ENCODE assay signal across 8 cellular contexts in genomic region chr11:74397531-74398243, GRCh38. TPM values are rescaled to one million over a fixed set of nuclear protein-coding genes. Genes with fewer than 3 reads are reported as not detected.
DNase-seq lines count a peak whose midpoint lies in the region; ATAC-seq and TF ChIP-seq lines count a peak whose summit lies in the region.

No MANE protein-coding gene starts in this region.

- H3K9me3 ChIP-seq in WERI-Rb-1 (ENCODE audit: severe bottlenecking) (no peaks in the 10 kb centered on the region), stomach (no peaks in the 10 kb centered on the region)

- intact Hi-C loops in stomach (cut with DNase I; ENCODE audit: low total_unique reads): no loop called here

- H3K27ac ChIP-seq in WERI-Rb-1 (peak overlapping the region; percentile 97), mesendoderm (ENCODE audit: low read depth, low read length) (peak overlapping the region; percentile 19), stomach (peak overlapping the region; percentile 92 to 97 (median 94))

- peak overlapping the region; percentile 96 for H3K56ac ChIP-seq in mesendoderm (ENCODE audit: low read length)

- H3K4ac ChIP-seq in mesendoderm (ENCODE audit: low read depth, low read length): peak overlapping the region; percentile 40

- H3K27me3 ChIP-seq in WERI-Rb-1 (ENCODE audit: insufficient read depth, low read depth, severe bottlenecking) (no peaks in the 10 kb centered on the region), mesendoderm (ENCODE audit: insufficient read depth, low read length, poor library complexity) (no peaks in the 10 kb centered on the region), stomach (no peaks in the 10 kb centered on the region)

- H2AK5ac ChIP-seq in mesendoderm (ENCODE audit: low read length): no peak overlapping the region

- H2BK5ac ChIP-seq in mesendoderm (ENCODE audit: low read length): no peak overlapping the region

- DNase-seq in DMS79 treated with DMSO at 0.1 percent for 48 hours (lab: John Stamatoyannopoulos, UW) (peak; percentile 89), HFF-Myc (ENCODE audit: extremely low read depth, low read depth) (no peak), NCI-H2196 (lab: John Stamatoyannopoulos, UW; ENCODE audit: unreplicated experiment) (peak; percentile 43), WERI-Rb-1 (peak; percentile 30), mesendoderm (peak; percentile 91), stomach (peak; percentile 33)
- peak; percentile 19 for DNase-seq in effector CD8-positive, alpha-beta T cell (lab: John Stamatoyannopoulos, UW)

- TF ChIP-seq CTCF in HFF-Myc (IDR thresholded peaks at IDR 0.05; ENCODE audit: low read depth, low read length, missing control alignments) (no peak), WERI-Rb-1 (IDR thresholded peaks at IDR 0.05; ENCODE audit: low read depth, low read length) (0 out of 2 replicates have a peak, but pooled peaks have one; percentile 3), stomach (IDR thresholded peaks at IDR 0.05) (peak in 2 of 7 experiments; percentile 16 to 17)

- H4K5ac ChIP-seq in mesendoderm (ENCODE audit: low read length): no peak overlapping the region

- no peak for TF ChIP-seq POLR2A in stomach (IDR thresholded peaks at IDR 0.05)

- H3K36me3 ChIP-seq in WERI-Rb-1 (no peaks in the 10 kb centered on the region), mesendoderm (ENCODE audit: control insufficient read depth, insufficient read depth, low read length) (no peaks in the 10 kb centered on the region), stomach (no peaks in the 10 kb centered on the region)

- no peak overlapping the region for H2BK120ac ChIP-seq in mesendoderm (ENCODE audit: low read depth, low read length)

- WGBS in mesendoderm (ENCODE audit: extremely low coverage, insufficient coverage, low lambda C conversion rate): no CpG with 5 or more reads among the region's 34 CpGs
- WGBS in stomach, 5 donors: 0 to 3% (median 1%) methylated on average over 15 to 34 of the region's 34 CpGs

- H3K4me1 ChIP-seq in mesendoderm (ENCODE audit: control insufficient read depth, low read depth, low read length) (no peaks in the 10 kb centered on the region), stomach (peaks cover 0 to 22% (median 8%) of the 10 kb centered on the region in 4 donors)

- ATAC-seq in HG03521 (IDR thresholded peaks at IDR 0.05; ENCODE audit: unreplicated experiment): no peak

- no peak for TF ChIP-seq EP300 in stomach (IDR thresholded peaks at IDR 0.05)

- H3K4me3 ChIP-seq in HFF-Myc (replicated peaks; ENCODE audit: low read depth, low read length): peak overlapping the region; percentile 95
- H3K4me3 ChIP-seq in WERI-Rb-1 (ENCODE audit: low read depth, low read length): peak overlapping the region; percentile 96
- peak overlapping the region; percentile 91 for H3K4me3 ChIP-seq in mesendoderm (ENCODE audit: low read length)
- H3K4me3 ChIP-seq in stomach: peak overlapping the region; percentile 71 to 96 (median 90)

- peak overlapping the region; percentile 7 for H3K18ac ChIP-seq in mesendoderm (ENCODE audit: low read length)

- H3K79me1 ChIP-seq in mesendoderm (ENCODE audit: low read length): no peaks in the 10 kb centered on the region

- no peak overlapping the region for H4K8ac ChIP-seq in mesendoderm (ENCODE audit: low read depth, low read length)

- peak overlapping the region; percentile 99 for H3K4me2 ChIP-seq in mesendoderm (ENCODE audit: low read length)

- H3K79me2 ChIP-seq in mesendoderm (ENCODE audit: control insufficient read depth, insufficient read depth, low read length): no peaks in the 10 kb centered on the region

- H3K23ac ChIP-seq in mesendoderm (ENCODE audit: low read length): peak overlapping the region; percentile 95

- H2BK15ac ChIP-seq in mesendoderm (replicated peaks; ENCODE audit: low read depth): no peak overlapping the region

- peak overlapping the region; percentile 93 for H3K9ac ChIP-seq in mesendoderm (ENCODE audit: low read length)

RNA-seq across cellular contexts. Expression of gene PGM2L1, which starts 0.5 kb away (rescaled TPM):
- polyA plus RNA-seq in mesendoderm (2013, experiment 1 of 2): 12.0 TPM
- 12.1 TPM for polyA plus RNA-seq in mesendoderm (2013, experiment 2 of 2)
- 10 to 100 TPM in 1 of 5 donors, 1 to 10 TPM in 3, under 1 TPM in 1; under 0.01 to 12.5 (median 4.1) TPM for total RNA-seq in stomach
- 1 to 10 TPM in 1 of 3 donors, under 1 TPM in 2; 0.46 to 2.3 (median 0.70) TPM for polyA plus RNA-seq in stomach

Comparison
In these comparisons a context has a peak if more than half of its experiments do, and no peak if none do; other contexts are left out.
1. H3K27ac ChIP-seq: peak in every context shown above with its lines; median percentile 97 in WERI-Rb-1; 94 in stomach; 19 in mesendoderm.